Comparison of ENCODE assay signal across 6 cellular contexts in genomic region chr5:71031046-71031776, GRCh38. TPM values are rescaled to one million over a fixed set of nuclear protein-coding genes. Genes with fewer than 3 reads are reported as not detected.
DNase-seq lines count a peak whose midpoint lies in the region; ATAC-seq and TF ChIP-seq lines count a peak whose summit lies in the region.
"Not testable (repeated sequence)": the region's sequence is repeated elsewhere in the genome, so short reads cannot be mapped to it uniquely, and the experiment has no call there.

No MANE protein-coding gene starts in this region.

- H3K36me3 Mint-ChIP-seq in central memory CD8-positive, alpha-beta T cell (ENCODE audit: insufficient read depth): not testable (repeated sequence)

- H3K4me1 Mint-ChIP-seq in central memory CD8-positive, alpha-beta T cell: not testable (repeated sequence)

- intact Hi-C loops in Right ventricle myocardium inferior (cut with DNase I); left cardiac atrium (cut with DNase I); left lung (cut with DNase I); mucosa of descending colon (cut with DNase I, micrococcal nuclease): not testable (repeated sequence)

- not testable (repeated sequence) for H3K27me3 ChIP-seq in left lung; thoracic aorta (replicated peaks; ENCODE audit: insufficient read depth)

- not testable (repeated sequence) for H3K4me3 Mint-ChIP-seq in central memory CD8-positive, alpha-beta T cell

- peak; percentile 43 for ATAC-seq in central memory CD8-positive, alpha-beta T cell (replicated peaks; ENCODE audit: extremely low read depth, poor library complexity, severe bottlenecking)
- ATAC-seq in Right ventricle myocardium inferior: peak; percentile 86
- peak; percentile 59 to 74 for ATAC-seq in left cardiac atrium
- ATAC-seq in left lung: peak; percentile 86
- ATAC-seq in mucosa of descending colon: peak; percentile 45
- ATAC-seq in thoracic aorta (ENCODE audit: insufficient number of reproducible peaks, low FRiP score, low read depth): peak; percentile 27

- H3K36me3 ChIP-seq in left lung; mucosa of descending colon (ENCODE audit: low read depth); thoracic aorta: not testable (repeated sequence)

- not testable (repeated sequence) for H3K9me3 ChIP-seq in left lung, mucosa of descending colon, thoracic aorta

- not testable (repeated sequence) for H3K4me3 ChIP-seq in left lung, mucosa of descending colon, thoracic aorta

- H3K27ac Mint-ChIP-seq in central memory CD8-positive, alpha-beta T cell (ENCODE audit: low read depth): not testable (repeated sequence)

- TF ChIP-seq CTCF in left lung (IDR thresholded peaks at IDR 0.05); mucosa of descending colon (IDR thresholded peaks at IDR 0.05); thoracic aorta (IDR thresholded peaks at IDR 0.05): not testable (repeated sequence)

- H3K4me1 ChIP-seq in left lung; mucosa of descending colon (ENCODE audit: low read depth); thoracic aorta (ENCODE audit: control insufficient read depth in 1 of 2, low read depth in 2 of 2): not testable (repeated sequence)

- H3K9me3 Mint-ChIP-seq in central memory CD8-positive, alpha-beta T cell: not testable (repeated sequence)

- DNase-seq in central memory CD8-positive, alpha-beta T cell (ENCODE audit: low spot score in 2 of 2); Right ventricle myocardium inferior (ENCODE audit: missing footprints); left cardiac atrium; left lung; mucosa of descending colon; thoracic aorta (ENCODE audit: low spot score): not testable (repeated sequence)

- H3K27me3 Mint-ChIP-seq in central memory CD8-positive, alpha-beta T cell: not testable (repeated sequence)

- H3K27ac ChIP-seq in left lung: peak overlapping the region in 1 of 2 donors; percentile 81
- H3K27ac ChIP-seq in thoracic aorta: not testable (repeated sequence)

RNA-seq across cellular contexts. Expression of gene NAIP, which starts 6.1 kb away (rescaled TPM):
- total RNA-seq in Right ventricle myocardium inferior (5.5 TPM), left cardiac atrium (10 to 100 TPM; 13.7 TPM), left lung (10 to 100 TPM; 18.7 to 88.4 TPM), mucosa of descending colon (10 to 100 TPM; 17.3 to 19.4 (median 18.9) TPM), thoracic aorta (10 to 100 TPM; 29.0 to 49.2 TPM)

RNA-seq across cellular contexts. Expression of gene GTF2H2, which starts 36.3 kb away (rescaled TPM):
- total RNA-seq in Right ventricle myocardium inferior (12.4 TPM), left cardiac atrium (10 to 100 TPM; 11.0 to 14.5 TPM), left lung (10 to 100 TPM; 20.4 to 24.1 TPM), mucosa of descending colon (10 to 100 TPM; 19.9 to 23.7 (median 22.8) TPM), thoracic aorta (10 to 100 TPM; 24.5 to 32.6 TPM)

Comparison
In these comparisons a context has a peak if more than half of its experiments do, and no peak if none do; other contexts are left out.
1. ATAC-seq: peak in every context shown above with its lines; median percentile 86 in Right ventricle myocardium inferior; 86 in left lung; 66 in left cardiac atrium; 45 in mucosa of descending colon; 43 in central memory CD8-positive, alpha-beta T cell; 27 in thoracic aorta.